Comparison of ENCODE assay signal across 9 cellular contexts in genomic region chr5:85049020-85049419, GRCh38.
DNase-seq lines count a peak whose midpoint lies in the region; TF ChIP-seq lines count a peak whose summit lies in the region.
"Had no signal": no experiment of that assay in that cellular context is flagged by ENCODE, and none has a peak within 500 bp of the region (broad histone marks: within the 10 kb centered on the region; RNA-seq: fewer than 3 reads in every experiment).

No MANE protein-coding gene starts in this region.

- H3K4me2 ChIP-seq in neural progenitor cell = no peak overlapping the region

- H3K79me2 ChIP-seq in neural progenitor cell (ENCODE audit: low read depth) = no peaks in the 10 kb centered on the region

- no peak overlapping the region for H3K27ac Mint-ChIP-seq in neural progenitor cell
- H3K27ac Mint-ChIP-seq: brain had no signal

- H3K4me1 Mint-ChIP-seq in neural progenitor cell = peaks cover 2% of the 10 kb centered on the region
- H3K4me1 Mint-ChIP-seq: brain had no signal

- no peak overlapping the region for H3K9ac ChIP-seq in neural progenitor cell

- H3K9me3 Mint-ChIP-seq in neural progenitor cell = peaks cover 2% of the 10 kb centered on the region

- H3K4me3 ChIP-seq in choroid plexus epithelial cell (ENCODE audit: low read depth, low read length) = no peak overlapping the region
- no peak overlapping the region for H3K4me3 ChIP-seq in neural progenitor cell
- H3K4me3 ChIP-seq in lower leg skin (ENCODE audit: low read depth, poor library complexity, severe bottlenecking) = no peak overlapping the region

- no peak overlapping the region for H3K27ac ChIP-seq in neural progenitor cell

- H2AFZ ChIP-seq in neural progenitor cell (replicated peaks) = peak overlapping the region; percentile 31

- H3K36me3 Mint-ChIP-seq in neural progenitor cell = no peaks in the 10 kb centered on the region
- H3K36me3 Mint-ChIP-seq: brain had no signal

- no peak overlapping the region for H3K4me3 Mint-ChIP-seq in neural progenitor cell
- H3K4me3 Mint-ChIP-seq: brain had no signal

- H3K27me3 ChIP-seq in neural progenitor cell = no peaks in the 10 kb centered on the region

- H3K27me3 Mint-ChIP-seq in neural progenitor cell (ENCODE audit: insufficient read depth, low read depth) = no peaks in the 10 kb centered on the region
- H3K27me3 Mint-ChIP-seq: brain had no signal

- DNase-seq in NCI-H2081 (lab: John Stamatoyannopoulos, UW) (peak; percentile 4 to 54), choroid plexus epithelial cell (ENCODE audit: low read depth) (peak; percentile 77), neural progenitor cell (ENCODE audit: low spot score) (peak; percentile 55), HuH-7.5 (ENCODE audit: low spot score) (no peak), lower leg skin (ENCODE audit: low spot score in 2 of 2) (no peak)
- no peak for DNase-seq in activated CD8-positive, alpha-beta memory T cell treated with anti-CD3 and anti-CD28 coated beads for 24 hours
- no peak for DNase-seq in stimulated activated CD4-positive, alpha-beta T cell treated with anti-CD3 and anti-CD28 coated beads, Interleukin-12 subunit alpha, Interleukin-12 subunit beta, amount 100 ng/mL, for 4 hours

- intact Hi-C loops in lower leg skin (cut with DNase I; ENCODE audit: low total_unique reads) = no loop called here

- no peaks in the 10 kb centered on the region for H4K20me1 ChIP-seq in neural progenitor cell (ENCODE audit: low read depth)

- no peaks in the 10 kb centered on the region for H3F3A ChIP-seq in neural progenitor cell (ENCODE audit: low read depth)

- TF ChIP-seq POLR2A in lower leg skin (IDR thresholded peaks at IDR 0.05) = no peak

- no peaks in the 10 kb centered on the region for H3K36me3 ChIP-seq in neural progenitor cell

- 0 to 8% methylated on average over 1 of the region's 1 CpG for WGBS in lower leg skin, 2 donors

- TF ChIP-seq CTCF in GM12873 (IDR thresholded peaks at IDR 0.05; ENCODE audit: insufficient read depth, low read depth, low read length, missing control alignments) (peak; percentile 3), choroid plexus epithelial cell (conservative IDR thresholded peaks at IDR 0.05; ENCODE audit: low read depth, low read length) (peak; percentile 56), neural progenitor cell (IDR thresholded peaks at IDR 0.05) (peak; percentile 60), lower leg skin (IDR thresholded peaks at IDR 0.05) (no peak)

- no peaks in the 10 kb centered on the region for H3K9me3 ChIP-seq in neural progenitor cell (ENCODE audit: low read depth)

- H3K4me1 ChIP-seq in neural progenitor cell = no peaks in the 10 kb centered on the region

Comparison
In these comparisons a context has a peak if more than half of its experiments do, and no peak if none do; other contexts are left out.
1. CTCF ChIP-seq: peak in GM12873 (single experiment), choroid plexus epithelial cell (single experiment) and neural progenitor cell (single experiment); none in lower leg skin (0 of 3).
2. DNase-seq: peak in NCI-H2081 (2 of 2), choroid plexus epithelial cell (single experiment) and neural progenitor cell (single experiment); none in activated CD8-positive, alpha-beta memory T cell treated with anti-CD3 and anti-CD28 coated beads for 24 hours (single experiment), HuH-7.5 (single experiment), lower leg skin (0 of 2) and stimulated activated CD4-positive, alpha-beta T cell treated with anti-CD3 and anti-CD28 coated beads, Interleukin-12 subunit alpha, Interleukin-12 subunit beta, amount 100 ng/mL, for 4 hours (single experiment).